8 cellular contexts compared by ENCODE assay signal in genomic region chr1:66371233-66372005, GRCh38.
A peak's percentile ranks its signal among the peaks of the same experiment; 100 is the strongest.
DNase-seq lines count a peak whose midpoint lies in the region; ATAC-seq and TF ChIP-seq lines count a peak whose summit lies in the region.

No MANE protein-coding gene starts in this region.

- DNase-seq in breast epithelium (ENCODE audit: low spot score in 2 of 2): no peak
- no peak for DNase-seq in mammary epithelial cell
- DNase-seq in NCI-H226: peak; percentile 45
- peak; percentile 39 to 80 for DNase-seq in fibroblast of lung (ENCODE audit: low read depth in 2 of 2)
- DNase-seq in stimulated activated naive CD8-positive, alpha-beta T cell treated with anti-CD3 and anti-CD28 coated beads, Interleukin-15, Interleukin-2, amounts not matched to agents 100 U/mL and 50 U/mL, for 24 hours: peak; percentile 51
- DNase-seq in COLO668 (lab: John Stamatoyannopoulos, UW; ENCODE audit: unreplicated experiment): no peak
- DNase-seq in DMS79 treated with DMSO at 0.1 percent for 48 hours (lab: John Stamatoyannopoulos, UW): no peak
- no peak for DNase-seq in Caco-2

- H3K4me1 ChIP-seq in breast epithelium (no peaks in the 10 kb centered on the region), mammary epithelial cell (ENCODE audit: insufficient read depth, low read length) (no peaks in the 10 kb centered on the region), fibroblast of lung (ENCODE audit: control insufficient read depth, extremely low read depth, insufficient read depth, low read length) (peaks cover 7% of the 10 kb centered on the region), Caco-2 (no peaks in the 10 kb centered on the region)

- no peaks in the 10 kb centered on the region for H3K4me1 Mint-ChIP-seq in Caco-2 (ENCODE audit: low read depth, unreplicated experiment)

- H2AFZ ChIP-seq in mammary epithelial cell (ENCODE audit: low read depth, low read length) (no peak overlapping the region), fibroblast of lung (ENCODE audit: low read length) (no peak overlapping the region)

- H3K27me3 ChIP-seq in breast epithelium (no peaks in the 10 kb centered on the region), mammary epithelial cell (ENCODE audit: insufficient read depth, low read length) (no peaks in the 10 kb centered on the region), fibroblast of lung (ENCODE audit: control insufficient read depth, insufficient read depth, low read length) (no peaks in the 10 kb centered on the region), Caco-2 (replicated peaks; ENCODE audit: control insufficient read depth, insufficient read depth, low read length) (no peaks in the 10 kb centered on the region)

- TF ChIP-seq POLR2A in breast epithelium (IDR thresholded peaks at IDR 0.05): no peak

- 66% methylated on average over 7 of the region's 7 CpGs for WGBS in mammary epithelial cell (ENCODE audit: low coverage, missing lambda C conversion rate)

- POLR2A ChIA-PET in Caco-2 (lab: Charles Lee): no interaction called here

- H4K20me1 ChIP-seq in mammary epithelial cell (ENCODE audit: insufficient read depth, low read length): no peaks in the 10 kb centered on the region
- no peaks in the 10 kb centered on the region for H4K20me1 ChIP-seq in fibroblast of lung (ENCODE audit: control insufficient read depth, extremely low read depth, insufficient read depth, low read length)

- TF ChIP-seq CTCF in breast epithelium (IDR thresholded peaks at IDR 0.05) (no peak), mammary epithelial cell (conservative IDR thresholded peaks at IDR 0.05 in 1 of 2, IDR thresholded peaks at IDR 0.05 in 1 of 2; ENCODE audit: extremely low read depth in 1 of 2, insufficient read depth in 1 of 2, low read depth in 1 of 2, low read length in 2 of 2) (no peak), fibroblast of lung (conservative IDR thresholded peaks at IDR 0.05 in 1 of 2, IDR thresholded peaks at IDR 0.05 in 1 of 2; ENCODE audit: low read depth in 1 of 2, low read length in 2 of 2) (no peak), Caco-2 (IDR thresholded peaks at IDR 0.05; ENCODE audit: insufficient read depth in 1 of 2, low read depth in 1 of 2, low read length in 1 of 2, severe bottlenecking in 1 of 2, unreplicated experiment in 1 of 2) (no peak)

- dilution Hi-C loops in mammary epithelial cell (cut with HindIII; ENCODE audit: low sequenced_read_pairs): no loop called here

- H3K9me3 Mint-ChIP-seq in Caco-2 (ENCODE audit: unreplicated experiment): no peaks in the 10 kb centered on the region

- H3K36me3 Mint-ChIP-seq in Caco-2 (ENCODE audit: insufficient read depth, unreplicated experiment): no peaks in the 10 kb centered on the region

- H3K9ac ChIP-seq in mammary epithelial cell (ENCODE audit: insufficient read depth, low read length) (no peak overlapping the region), fibroblast of lung (ENCODE audit: insufficient read depth, low read length) (no peak overlapping the region)

- no TSS peak for BruUV-seq in mammary epithelial cell (replicated peaks; lab: Mats Ljungman, UMichigan)
- no TSS peak for BruUV-seq in Caco-2 (replicated peaks; lab: Mats Ljungman, UMichigan)

- no peak overlapping the region for H3K27ac Mint-ChIP-seq in Caco-2 (ENCODE audit: unreplicated experiment)

- peak; percentile 25 for ATAC-seq in stimulated activated naive CD8-positive, alpha-beta T cell treated with anti-CD3 and anti-CD28 coated beads, Interleukin-15, Interleukin-2, amounts not matched to agents 100 U/mL and 50 U/mL, for 24 hours

- H3K4me3 ChIP-seq in breast epithelium: no peak overlapping the region
- no peak overlapping the region for H3K4me3 ChIP-seq in mammary epithelial cell (replicated peaks in 1 of 3; ENCODE audit: insufficient read depth in 1 of 3, low read depth in 2 of 3, low read length in 3 of 3)
- H3K4me3 ChIP-seq in fibroblast of lung (replicated peaks in 1 of 4; ENCODE audit: control extremely low read depth in 1 of 4, insufficient read depth in 1 of 4, low read depth in 3 of 4, low read length in 4 of 4): no peak overlapping the region
- no peak overlapping the region for H3K4me3 ChIP-seq in Caco-2 (ENCODE audit: low read depth, low read length)

- CTCF ChIA-PET in mammary epithelial cell (lab: Charles Lee; ENCODE audit: low non-redundant PET) (no interaction called here), Caco-2 (lab: Charles Lee) (no interaction called here)

- H3K27me3 Mint-ChIP-seq in Caco-2 (ENCODE audit: insufficient read depth, unreplicated experiment): peaks cover 11% of the 10 kb centered on the region

- in situ Hi-C loops in mammary epithelial cell (cut with MboI; ENCODE audit: low sequenced_read_pairs in 2 of 2): no loop called here

- no peak overlapping the region for H3K4me3 Mint-ChIP-seq in Caco-2 (ENCODE audit: unreplicated experiment)

- intact Hi-C loops in breast epithelium (cut with DNase I; ENCODE audit: low total_unique reads): no loop called here
- intact Hi-C loops in mammary epithelial cell (cut with micrococcal nuclease): no loop called here
- intact Hi-C loops in Caco-2 (cut with micrococcal nuclease; ENCODE audit: unreplicated experiment): no loop called here

- H3K79me2 ChIP-seq in mammary epithelial cell (ENCODE audit: insufficient read depth, low read length) (no peaks in the 10 kb centered on the region), fibroblast of lung (ENCODE audit: control insufficient read depth, insufficient read depth, low read length) (no peaks in the 10 kb centered on the region)

- peak overlapping the region; percentile 41 to 71 for H3K27ac ChIP-seq in breast epithelium
- no peak overlapping the region for H3K27ac ChIP-seq in mammary epithelial cell (ENCODE audit: insufficient read depth, low read depth, low read length)
- no peak overlapping the region for H3K27ac ChIP-seq in fibroblast of lung (ENCODE audit: insufficient read depth, low read length)

- no peaks in the 10 kb centered on the region for H3K36me3 ChIP-seq in breast epithelium
- no peaks in the 10 kb centered on the region for H3K36me3 ChIP-seq in mammary epithelial cell (ENCODE audit: insufficient read depth, low read length)
- no peaks in the 10 kb centered on the region for H3K36me3 ChIP-seq in fibroblast of lung (ENCODE audit: control insufficient read depth, insufficient read depth, low read length)
- no peaks in the 10 kb centered on the region for H3K36me3 ChIP-seq in Caco-2 (ENCODE audit: control insufficient read depth, insufficient read depth, low read length)

- no peaks in the 10 kb centered on the region for H3K9me3 ChIP-seq in breast epithelium
- H3K9me3 ChIP-seq in mammary epithelial cell (replicated peaks; ENCODE audit: insufficient read depth, low read length): no peaks in the 10 kb centered on the region
- no peaks in the 10 kb centered on the region for H3K9me3 ChIP-seq in fibroblast of lung (ENCODE audit: control insufficient read depth, insufficient read depth, low read depth, low read length)
- no peaks in the 10 kb centered on the region for H3K9me3 ChIP-seq in Caco-2

- H3K4me2 ChIP-seq in mammary epithelial cell (ENCODE audit: insufficient read depth, low read depth, low read length): no peak overlapping the region
- H3K4me2 ChIP-seq in fibroblast of lung (ENCODE audit: extremely low read depth, insufficient read depth, low read length): no peak overlapping the region

Comparison
In these comparisons a context has a peak if more than half of its experiments do, and no peak if none do; other contexts are left out.
1. H3K27ac ChIP-seq: peak in breast epithelium (2 of 2); none in mammary epithelial cell (single experiment) and fibroblast of lung (single experiment).
2. DNase-seq: peak in NCI-H226 (single experiment), fibroblast of lung (2 of 2) and stimulated activated naive CD8-positive, alpha-beta T cell treated with anti-CD3 and anti-CD28 coated beads, Interleukin-15, Interleukin-2, amounts not matched to agents 100 U/mL and 50 U/mL, for 24 hours (single experiment); none in breast epithelium (0 of 2), mammary epithelial cell (single experiment), COLO668 (single experiment), DMS79 treated with DMSO at 0.1 percent for 48 hours (single experiment) and Caco-2 (0 of 2).